In genomic region chr10:1180836-1181235, GRCh38 we compare ENCODE assay signal across 16 cellular contexts.
DNase-seq lines count a peak whose midpoint lies in the region; ATAC-seq and TF ChIP-seq lines count a peak whose summit lies in the region.
"Had no signal": no experiment of that assay in that cellular context is flagged by ENCODE, and none has a peak within 500 bp of the region (broad histone marks: within the 10 kb centered on the region; RNA-seq: fewer than 3 reads in every experiment).

No MANE protein-coding gene starts in this region.

- no peak overlapping the region for H3K4me3 Mint-ChIP-seq in H9

- POLR2A ChIA-PET in GM10248 (lab: Yijun Ruan, JAX), result no interaction called here

- no CpG with 5 or more reads among the region's 11 CpGs for WGBS in H9 (ENCODE audit: extremely low coverage, insufficient read length, low lambda C conversion rate)
- WGBS in spleen, 5 donors, result 76 to 87% (median 80%) methylated on average over 8 to 11 of the region's 11 CpGs

- no peak overlapping the region for H3K23ac ChIP-seq in H9 (ENCODE audit: insufficient read length, low read depth, low read length)

- H3K56ac ChIP-seq in H9 (ENCODE audit: insufficient read length, low read depth, low read length), result no peak overlapping the region

- no peaks in the 10 kb centered on the region for H3K79me1 ChIP-seq in H9 (ENCODE audit: insufficient read depth, low read depth, low read length, poor library complexity, severe bottlenecking)

- no peaks in the 10 kb centered on the region for H3K36me3 ChIP-seq in spleen
- H3K36me3 ChIP-seq: stomach, uterus had no signal

- no peak overlapping the region for H2BK12ac ChIP-seq in H9 (ENCODE audit: insufficient read length, low read depth, low read length)

- no peak overlapping the region for H3K4me2 ChIP-seq in H9 (ENCODE audit: insufficient read depth, insufficient read length, low read length)

- no peaks in the 10 kb centered on the region for H3K23me2 ChIP-seq in H9 (ENCODE audit: insufficient read length, low read depth, low read length, poor library complexity, severe bottlenecking)

- H2BK20ac ChIP-seq in H9 (ENCODE audit: low read depth, low read length, poor library complexity, severe bottlenecking), result no peak overlapping the region

- no peak overlapping the region for H2BK15ac ChIP-seq in H9 (ENCODE audit: low read depth, low read length)

- peaks cover 7% of the 10 kb centered on the region; the same call in 1 of the 2 replicates for H3K27me3 Mint-ChIP-seq in H9 (ENCODE audit: low read depth)

- H4K8ac ChIP-seq in H9 (replicated peaks; ENCODE audit: insufficient read length, low read depth, low read length), result no peak overlapping the region

- no peak overlapping the region for H3K9ac ChIP-seq in H9 (ENCODE audit: extremely low read depth, insufficient read length, low read length)

- no peaks in the 10 kb centered on the region for H4K20me1 ChIP-seq in H9 (ENCODE audit: control insufficient read depth, insufficient read depth, insufficient read length)

- no peak overlapping the region for H2AFZ ChIP-seq in H9 (ENCODE audit: low read length)

- H3K4me1 ChIP-seq in H9 (ENCODE audit: insufficient read depth, low read length) (no peaks in the 10 kb centered on the region), spleen (no peaks in the 10 kb centered on the region)
- H3K4me1 ChIP-seq: uterus had no signal

- no peak for TF ChIP-seq POLR2A in spleen (IDR thresholded peaks at IDR 0.05)

- peaks cover 6 to 29% of the 10 kb centered on the region in 2 experiments for H3K4me1 Mint-ChIP-seq in H9

- no peak overlapping the region for H2AK5ac ChIP-seq in H9 (ENCODE audit: insufficient read length, low read length)

- no peaks in the 10 kb centered on the region for H3K36me3 Mint-ChIP-seq in H9 (ENCODE audit: insufficient read depth in 1 of 3, low read depth in 3 of 3)

- H4K5ac ChIP-seq in H9 (ENCODE audit: insufficient read length, low read depth, low read length), result no peak overlapping the region

- no peaks in the 10 kb centered on the region for H3K9me3 Mint-ChIP-seq in H9

- DNase-seq in H9 (no peak), iPS-NIHi7 (ENCODE audit: extremely low spot score) (peak; percentile 60), spleen (peak; percentile 47), NCI-H1694 (lab: John Stamatoyannopoulos, UW) (no peak), GM10248 (ENCODE audit: extremely low spot score) (no peak)
- DNase-seq: activated naive CD4-positive, alpha-beta T cell treated with anti-CD3 and anti-CD28 coated beads, Interleukin-2, amount 50 U/mL, for 16 hours; foreskin melanocyte; NCI-H1417 treated with DMSO at 0.1 percent for 48 hours; NCI-H2171 treated with DMSO at 0.1 percent for 48 hours; NCI-H748 treated with DMSO at 0.1 percent for 48 hours; stomach; uterus had no signal

- H3K27ac ChIP-seq in H9 (ENCODE audit: insufficient read length, low read depth, low read length) (no peak overlapping the region), angular gyrus (ENCODE audit: low read depth, low read length) (peak overlapping the region; percentile 82), spleen (no peak overlapping the region)
- H3K27ac ChIP-seq: stomach, uterus had no signal

- no peak overlapping the region for H4K91ac ChIP-seq in H9 (ENCODE audit: insufficient read length, low read depth, low read length)

- ATAC-seq in HG03196 (IDR thresholded peaks at IDR 0.05; ENCODE audit: unreplicated experiment) (no peak), GM21619 (IDR thresholded peaks at IDR 0.05; ENCODE audit: unreplicated experiment) (no peak)
- ATAC-seq: Panc1 had no signal

- H3T11ph ChIP-seq in H9 (ENCODE audit: low read length), result no peak overlapping the region

- no peaks in the 10 kb centered on the region for H3K9me3 ChIP-seq in H9 (ENCODE audit: control insufficient read depth, low read depth, low read length)
- no peaks in the 10 kb centered on the region for H3K9me3 ChIP-seq in spleen
- H3K9me3 ChIP-seq: stomach, uterus had no signal

- no peaks in the 10 kb centered on the region for H3K27me3 ChIP-seq in H9 (ENCODE audit: insufficient read depth, low read length)
- H3K27me3 ChIP-seq in spleen (replicated peaks in 1 of 7), result peaks cover 0 to 19% (median 0%) of the 10 kb centered on the region in 7 donors
- H3K27me3 ChIP-seq: uterus had no signal

- no peak overlapping the region for H3K14ac ChIP-seq in H9 (ENCODE audit: insufficient read depth, low read length)

- H3K4me3 ChIP-seq in spleen, result no peak overlapping the region
- H3K4me3 ChIP-seq: stomach, uterus had no signal

- TF ChIP-seq CTCF in H9 (conservative IDR thresholded peaks at IDR 0.05) (peak; percentile 57; the same call in 2 of the 3 replicates), spleen (IDR thresholded peaks at IDR 0.05 in 8 of 11, conservative IDR thresholded peaks at IDR 0.05 in 3 of 11) (no peak), GM10248 (IDR thresholded peaks at IDR 0.05; ENCODE audit: control extremely low read depth, extremely low read depth, low read depth, missing control alignments) (no peak)

- H3K4ac ChIP-seq in H9 (ENCODE audit: low read depth, low read length), result no peak overlapping the region

- peak overlapping the region in 2 of 3 experiments; percentile 2 to 62; a peak in 2 of 7 replicates for H3K27ac Mint-ChIP-seq in H9

- no peak overlapping the region for H2BK120ac ChIP-seq in H9 (ENCODE audit: low read depth, low read length, poor library complexity, severe bottlenecking)

- intact Hi-C loops in spleen (cut with DNase I; ENCODE audit: low total_unique reads), result no loop called here

- no peaks in the 10 kb centered on the region for H3K79me2 ChIP-seq in H9 (ENCODE audit: insufficient read depth, low read length)

- H3K18ac ChIP-seq in H9 (ENCODE audit: insufficient read length, low read depth, low read length), result no peak overlapping the region

- CTCF ChIA-PET in GM10248 (lab: Yijun Ruan, JAX), result no interaction called here

- no peak overlapping the region for H2BK5ac ChIP-seq in H9 (ENCODE audit: insufficient read length, low read length)

Comparison
In these comparisons a context has a peak if more than half of its experiments do, and no peak if none do; other contexts are left out.
1. DNase-seq: peak in iPS-NIHi7 (single experiment) and spleen (single experiment); none in H9 (single experiment), NCI-H1694 (single experiment) and GM10248 (single experiment).